In the genomic region with DNA sequence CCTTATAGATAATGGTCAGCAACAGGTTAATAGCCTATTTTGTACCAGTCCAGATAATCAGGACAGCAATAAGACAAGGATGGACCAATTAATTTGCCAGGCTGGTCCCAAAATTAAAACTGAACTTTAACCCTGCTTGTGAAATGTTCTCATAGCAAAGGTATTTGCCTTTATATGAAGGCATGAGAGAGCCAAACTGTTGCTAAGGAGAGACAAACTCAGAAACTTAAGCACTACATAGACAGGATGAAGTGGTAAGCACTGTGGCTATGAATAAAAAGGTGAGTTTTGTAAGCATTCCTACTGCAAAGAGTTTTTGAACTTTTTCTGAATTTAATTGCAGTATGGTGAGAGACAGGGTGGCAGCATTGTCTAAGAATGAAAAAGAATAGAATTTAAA, we compare ENCODE assay signal across 28 cellular contexts.
"Had no signal": no experiment of that assay in that cellular context is flagged by ENCODE, and none has a peak within 500 bp of the region (broad histone marks: within the 10 kb centered on the region; RNA-seq: fewer than 3 reads in every experiment).

No MANE protein-coding gene starts in this region.

- H3K4me3 Mint-ChIP-seq: activated CD4-positive, alpha-beta T cell treated with anti-CD3 and anti-CD28 coated beads, Interleukin-2, amount 10 ng/mL, durations not matched to agents 7 days and 5 days; activated CD8-positive, alpha-beta memory T cell treated with anti-CD3 and anti-CD28 coated beads, Interleukin-2, amount 10 ng/mL, durations not matched to agents 7 days and 5 days; activated CD8-positive, alpha-beta T cell treated with anti-CD3 and anti-CD28 coated beads for 36 hours; effector memory CD8-positive, alpha-beta T cell; nephron progenitor cell; stimulated activated effector memory CD8-positive, alpha-beta T cell treated with anti-CD3 and anti-CD28 coated beads, Interleukin-12 subunit alpha, Interleukin-12 subunit beta, amount 100 ng/mL, for 72 hours; stimulated activated naive CD8-positive, alpha-beta T cell treated with anti-CD3 and anti-CD28 coated beads, Interleukin-15, amount 100 ng/mL, for 72 hours; T-cell; T-helper 2 cell treated with Interferon-gamma antibody and Interleukin-4, amounts not matched to agents 5 μg/mL and 100 μg/mL, for 36 hours had no signal

- H3K36me3 ChIP-seq: brain microvascular endothelial cell, gastrocnemius medialis, heart right ventricle, pancreas, right lobe of liver, tibial nerve had no signal

- H3K27me3 ChIP-seq: brain microvascular endothelial cell, gastrocnemius medialis, heart right ventricle, pancreas, right lobe of liver, tibial nerve had no signal

- FAIRE-seq: endothelial cell of umbilical vein, pancreas, urothelium cell line had no signal

- DNase-seq: activated CD4-positive, alpha-beta T cell treated with anti-CD3 and anti-CD28 coated beads, Interleukin-2, amount 10 ng/mL, durations not matched to agents 7 days and 5 days; activated CD8-positive, alpha-beta memory T cell treated with anti-CD3 and anti-CD28 coated beads, Interleukin-2, amount 10 ng/mL, durations not matched to agents 7 days and 5 days; activated CD8-positive, alpha-beta T cell treated with anti-CD3 and anti-CD28 coated beads for 36 hours; activated effector memory CD4-positive, alpha-beta T cell treated with anti-CD3 and anti-CD28 coated beads, Interleukin-2, amount 50 U/mL, for 16 hours; activated naive CD4-positive, alpha-beta T cell treated with anti-CD3 and anti-CD28 coated beads, Interleukin-2, amount 50 U/mL, for 16 hours; activated T-cell treated with anti-CD3 and anti-CD28 coated beads for 4 hours; aorta; brain microvascular endothelial cell; central memory CD4-positive, alpha-beta T cell; effector memory CD8-positive, alpha-beta T cell; gastrocnemius medialis; heart right ventricle; islet precursor cell; nephron progenitor cell; pancreas; right lobe of liver; stimulated activated CD4-positive, alpha-beta T cell treated with anti-CD3 and anti-CD28 coated beads, Interleukin-1b, Interleukin-23, amount 100 ng/mL, for 48 hours; stimulated activated naive CD8-positive, alpha-beta T cell treated with anti-CD3 and anti-CD28 coated beads, Interleukin-15, amount 100 ng/mL, for 72 hours; T-cell had no signal

- H3K36me3 Mint-ChIP-seq: activated CD8-positive, alpha-beta memory T cell treated with anti-CD3 and anti-CD28 coated beads, Interleukin-2, amount 10 ng/mL, durations not matched to agents 7 days and 5 days; stimulated activated effector memory CD8-positive, alpha-beta T cell treated with anti-CD3 and anti-CD28 coated beads, Interleukin-12 subunit alpha, Interleukin-12 subunit beta, amount 100 ng/mL, for 72 hours; T-cell had no signal

- H3K9me3 Mint-ChIP-seq: activated CD4-positive, alpha-beta T cell treated with anti-CD3 and anti-CD28 coated beads, Interleukin-2, amount 10 ng/mL, durations not matched to agents 7 days and 5 days; activated CD8-positive, alpha-beta T cell treated with anti-CD3 and anti-CD28 coated beads for 36 hours; effector memory CD8-positive, alpha-beta T cell; nephron progenitor cell; stimulated activated effector memory CD8-positive, alpha-beta T cell treated with anti-CD3 and anti-CD28 coated beads, Interleukin-12 subunit alpha, Interleukin-12 subunit beta, amount 100 ng/mL, for 72 hours; stimulated activated naive CD8-positive, alpha-beta T cell treated with anti-CD3 and anti-CD28 coated beads, Interleukin-15, amount 100 ng/mL, for 72 hours; T-cell; T-helper 2 cell treated with Interferon-gamma antibody and Interleukin-4, amounts not matched to agents 5 μg/mL and 100 μg/mL, for 36 hours had no signal

- H3K4me1 ChIP-seq: pancreas, right lobe of liver, tibial nerve had no signal

- H3K27ac ChIP-seq: brain microvascular endothelial cell, gastrocnemius medialis, pancreas, right lobe of liver, skin epidermis, tibial nerve, VCaP had no signal

- ATAC-seq: activated CD4-positive, CD25-positive, alpha-beta regulatory T cell treated with anti-CD3 and anti-CD28 coated beads, Interleukin-2, amount 50 U/mL, for 24 hours; activated CD8-positive, alpha-beta memory T cell treated with anti-CD3 and anti-CD28 coated beads, Interleukin-2, amount 10 ng/mL, durations not matched to agents 7 days and 5 days; activated CD8-positive, alpha-beta T cell treated with anti-CD3 and anti-CD28 coated beads for 36 hours; effector memory CD8-positive, alpha-beta T cell; esophagus mucosa; gastrocnemius medialis; pancreas; stimulated activated effector memory CD8-positive, alpha-beta T cell treated with anti-CD3 and anti-CD28 coated beads, Interleukin-12 subunit alpha, Interleukin-12 subunit beta, amount 100 ng/mL, for 72 hours; stimulated activated naive CD8-positive, alpha-beta T cell treated with anti-CD3 and anti-CD28 coated beads, Interleukin-15, amount 100 ng/mL, for 72 hours; T-cell had no signal

- H3K9me3 ChIP-seq: gastrocnemius medialis, heart right ventricle, pancreas, right lobe of liver, tibial nerve had no signal

- H3K27me3 Mint-ChIP-seq: activated CD8-positive, alpha-beta T cell treated with anti-CD3 and anti-CD28 coated beads for 36 hours had no signal

- H3K27ac Mint-ChIP-seq: activated CD4-positive, alpha-beta T cell treated with anti-CD3 and anti-CD28 coated beads, Interleukin-2, amount 10 ng/mL, durations not matched to agents 7 days and 5 days; activated CD8-positive, alpha-beta memory T cell treated with anti-CD3 and anti-CD28 coated beads, Interleukin-2, amount 10 ng/mL, durations not matched to agents 7 days and 5 days; activated CD8-positive, alpha-beta T cell treated with anti-CD3 and anti-CD28 coated beads for 36 hours; effector memory CD8-positive, alpha-beta T cell; nephron progenitor cell; stimulated activated effector memory CD8-positive, alpha-beta T cell treated with anti-CD3 and anti-CD28 coated beads, Interleukin-12 subunit alpha, Interleukin-12 subunit beta, amount 100 ng/mL, for 72 hours; stimulated activated naive CD8-positive, alpha-beta T cell treated with anti-CD3 and anti-CD28 coated beads, Interleukin-15, amount 100 ng/mL, for 72 hours; T-cell; T-helper 2 cell treated with Interferon-gamma antibody and Interleukin-4, amounts not matched to agents 5 μg/mL and 100 μg/mL, for 36 hours had no signal

- H3K4me1 Mint-ChIP-seq: activated CD4-positive, alpha-beta T cell treated with anti-CD3 and anti-CD28 coated beads, Interleukin-2, amount 10 ng/mL, durations not matched to agents 7 days and 5 days; activated CD8-positive, alpha-beta memory T cell treated with anti-CD3 and anti-CD28 coated beads, Interleukin-2, amount 10 ng/mL, durations not matched to agents 7 days and 5 days; stimulated activated effector memory CD8-positive, alpha-beta T cell treated with anti-CD3 and anti-CD28 coated beads, Interleukin-12 subunit alpha, Interleukin-12 subunit beta, amount 100 ng/mL, for 72 hours; T-cell had no signal

- H3K4me3 ChIP-seq: gastrocnemius medialis, heart right ventricle, pancreas, right lobe of liver, skin epidermis, tibial nerve had no signal
